In genomic region chr3:29138171-29138570, GRCh38 we compare ENCODE assay signal across 29 cellular contexts.
"Had no signal": no experiment of that assay in that cellular context is flagged by ENCODE, and none has a peak within 500 bp of the region (broad histone marks: within the 10 kb centered on the region; RNA-seq: fewer than 3 reads in every experiment).

No MANE protein-coding gene starts in this region.

- H3K27ac ChIP-seq: colonic mucosa, epithelial cell of prostate, gastrocnemius medialis, heart left ventricle, left lung, neutrophil, pancreas, sigmoid colon, skin epidermis, spleen, testis, tibial artery, upper lobe of left lung had no signal

- H3K36me3 ChIP-seq: colonic mucosa, gastrocnemius medialis, heart left ventricle, left lung, neutrophil, pancreas, sigmoid colon, spleen, tibial artery, upper lobe of left lung had no signal

- H3K27me3 Mint-ChIP-seq: dendritic cell treated with granulocyte-macrophage colony-stimulating factor and Interleukin-4, amounts not matched to agents 40 ng/mL and 50 ng/mL, for 4 days; naive B cell; natural killer cell treated with Interleukin-12 subunit alpha and Interleukin-12 subunit beta and Interleukin-15 and Interleukin-18, amount 100 ng/mL, for 72 hours; stimulated activated memory B cell treated with anti-CD40 and anti-IgM and Interleukin-4, amounts not matched to agents 10 μg/mL and 1 μg/mL and 100 μg/mL, for 72 hours had no signal

- H3K4me1 ChIP-seq: colonic mucosa, pancreas had no signal

- H3K4me3 ChIP-seq: colonic mucosa, gastrocnemius medialis, heart left ventricle, left lung, mucosa of descending colon, pancreas, sigmoid colon, skin epidermis, spleen, testis, tibial artery, upper lobe of left lung had no signal

- H3K4me3 Mint-ChIP-seq: dendritic cell treated with granulocyte-macrophage colony-stimulating factor and Interleukin-4, amounts not matched to agents 40 ng/mL and 50 ng/mL, for 4 days; endodermal cell; mesothelial cell of epicardium; naive B cell; natural killer cell treated with Interleukin-12 subunit alpha and Interleukin-12 subunit beta and Interleukin-15 and Interleukin-18, amount 100 ng/mL, for 72 hours; neural crest cell; stimulated activated memory B cell treated with anti-CD40 and anti-IgM and Interleukin-4, amounts not matched to agents 10 μg/mL and 1 μg/mL and 100 μg/mL, for 72 hours had no signal

- H3K4me1 Mint-ChIP-seq: endodermal cell; naive B cell; stimulated activated memory B cell treated with anti-CD40 and anti-IgM and Interleukin-4, amounts not matched to agents 10 μg/mL and 1 μg/mL and 100 μg/mL, for 72 hours had no signal

- H3K36me3 Mint-ChIP-seq: mesothelial cell of epicardium; naive B cell; natural killer cell treated with Interleukin-12 subunit alpha and Interleukin-12 subunit beta and Interleukin-15 and Interleukin-18, amount 100 ng/mL, for 72 hours; stimulated activated memory B cell treated with anti-CD40 and anti-IgM and Interleukin-4, amounts not matched to agents 10 μg/mL and 1 μg/mL and 100 μg/mL, for 72 hours had no signal

- H3K27me3 ChIP-seq: colonic mucosa, gastrocnemius medialis, left lung, neutrophil, pancreas, sigmoid colon, spleen, testis, tibial artery, upper lobe of left lung had no signal

- H3K9me3 ChIP-seq: colonic mucosa, gastrocnemius medialis, heart left ventricle, left lung, mucosa of descending colon, neutrophil, pancreas, sigmoid colon, spleen, testis, tibial artery, upper lobe of left lung had no signal

- ATAC-seq: gastrocnemius medialis; heart left ventricle; left cardiac atrium; left lung; mucosa of descending colon; natural killer cell treated with Interleukin-12 subunit alpha and Interleukin-12 subunit beta and Interleukin-15 and Interleukin-18, amount 100 ng/mL, for 72 hours; pancreas; stimulated activated memory B cell treated with anti-CD40 and anti-IgM and Interleukin-4, amounts not matched to agents 10 μg/mL and 1 μg/mL and 100 μg/mL, for 72 hours had no signal

- DNase-seq: colonic mucosa; effector CD8-positive, alpha-beta T cell; endodermal cell; foreskin fibroblast; gastrocnemius medialis; heart left ventricle; hippocampal formation; left cardiac atrium; left lung; mesenchymal stem cell; mucosa of descending colon; naive B cell; pancreas; sigmoid colon; spleen; stimulated activated CD4-positive, alpha-beta T cell treated with anti-CD3 and anti-CD28 coated beads, Interleukin-4, amount 100 ng/mL, for 4 hours; stimulated activated naive CD8-positive, alpha-beta T cell treated with anti-CD3 and anti-CD28 coated beads, Interleukin-15, Interleukin-2, amounts not matched to agents 100 U/mL and 50 U/mL, for 24 hours; substantia nigra; testis; tibial artery; upper lobe of left lung had no signal

- H3K9me3 Mint-ChIP-seq: dendritic cell treated with granulocyte-macrophage colony-stimulating factor and Interleukin-4, amounts not matched to agents 40 ng/mL and 50 ng/mL, for 4 days; endodermal cell; mesothelial cell of epicardium; naive B cell; neural crest cell; stimulated activated memory B cell treated with anti-CD40 and anti-IgM and Interleukin-4, amounts not matched to agents 10 μg/mL and 1 μg/mL and 100 μg/mL, for 72 hours had no signal

- H3K27ac Mint-ChIP-seq: dendritic cell treated with granulocyte-macrophage colony-stimulating factor and Interleukin-4, amounts not matched to agents 40 ng/mL and 50 ng/mL, for 4 days; endodermal cell; mesothelial cell of epicardium; naive B cell; natural killer cell treated with Interleukin-12 subunit alpha and Interleukin-12 subunit beta and Interleukin-15 and Interleukin-18, amount 100 ng/mL, for 72 hours; stimulated activated memory B cell treated with anti-CD40 and anti-IgM and Interleukin-4, amounts not matched to agents 10 μg/mL and 1 μg/mL and 100 μg/mL, for 72 hours had no signal
